ENCODE assay signal across 8 cellular contexts in genomic region chr15:98599911-98600685, GRCh38. TPM values are rescaled to one million over a fixed set of nuclear protein-coding genes. Genes with fewer than 3 reads are reported as not detected.
A peak's percentile ranks its signal among the peaks of the same experiment; 100 is the strongest.
DNase-seq lines count a peak whose midpoint lies in the region; ATAC-seq and TF ChIP-seq lines count a peak whose summit lies in the region.

No MANE protein-coding gene starts in this region.

- no peak for TF ChIP-seq EP300 in tibial nerve (IDR thresholded peaks at IDR 0.05)

- intact Hi-C loops in Right ventricle myocardium inferior (cut with DNase I), result no loop called here
- intact Hi-C loops in cardiac septum (cut with DNase I), result no loop called here

- TF ChIP-seq POLR2A in tibial nerve (IDR thresholded peaks at IDR 0.05), result no peak

- H3K4me1 ChIP-seq in tibial nerve, result peaks cover 0 to 13% (median 0%) of the 10 kb centered on the region in 4 donors

- H3K27me3 Mint-ChIP-seq in activated CD4-positive, alpha-beta T cell treated with anti-CD3 and anti-CD28 coated beads, Interleukin-2, amount 10 ng/mL, durations not matched to agents 7 days and 5 days, result peaks cover 2% of the 10 kb centered on the region
- H3K27me3 Mint-ChIP-seq in natural killer cell treated with Interleukin-12 subunit alpha and Interleukin-12 subunit beta and Interleukin-15 and Interleukin-18, amount 100 ng/mL, for 72 hours, result peaks cover 13 to 26% of the 10 kb centered on the region in 2 donors

- peaks cover 3% of the 10 kb centered on the region for H3K9me3 Mint-ChIP-seq in activated CD4-positive, alpha-beta T cell treated with anti-CD3 and anti-CD28 coated beads, Interleukin-2, amount 10 ng/mL, durations not matched to agents 7 days and 5 days
- no peaks in the 10 kb centered on the region for H3K9me3 Mint-ChIP-seq in natural killer cell treated with Interleukin-12 subunit alpha and Interleukin-12 subunit beta and Interleukin-15 and Interleukin-18, amount 100 ng/mL, for 72 hours

- peaks cover 2% of the 10 kb centered on the region for H3K36me3 Mint-ChIP-seq in activated CD4-positive, alpha-beta T cell treated with anti-CD3 and anti-CD28 coated beads, Interleukin-2, amount 10 ng/mL, durations not matched to agents 7 days and 5 days (ENCODE audit: low read depth)
- H3K36me3 Mint-ChIP-seq in natural killer cell treated with Interleukin-12 subunit alpha and Interleukin-12 subunit beta and Interleukin-15 and Interleukin-18, amount 100 ng/mL, for 72 hours, result no peaks in the 10 kb centered on the region

- H3K4me3 ChIP-seq in epithelial cell of proximal tubule (ENCODE audit: low read depth, low read length) (peak overlapping the region; percentile 69), tibial nerve (peak overlapping the region; percentile 19 to 52 (median 38))

- no peaks in the 10 kb centered on the region for H3K36me3 ChIP-seq in tibial nerve

- H3K27me3 ChIP-seq in tibial nerve, result no peaks in the 10 kb centered on the region

- no peaks in the 10 kb centered on the region for H3K9me3 ChIP-seq in tibial nerve

- peak overlapping the region; percentile 98 for H3K27ac Mint-ChIP-seq in activated CD4-positive, alpha-beta T cell treated with anti-CD3 and anti-CD28 coated beads, Interleukin-2, amount 10 ng/mL, durations not matched to agents 7 days and 5 days
- H3K27ac Mint-ChIP-seq in natural killer cell treated with Interleukin-12 subunit alpha and Interleukin-12 subunit beta and Interleukin-15 and Interleukin-18, amount 100 ng/mL, for 72 hours, result peak overlapping the region in 1 of 2 donors; percentile 65

- peak overlapping the region; percentile 83 for H3K4me3 Mint-ChIP-seq in activated CD4-positive, alpha-beta T cell treated with anti-CD3 and anti-CD28 coated beads, Interleukin-2, amount 10 ng/mL, durations not matched to agents 7 days and 5 days
- H3K4me3 Mint-ChIP-seq in natural killer cell treated with Interleukin-12 subunit alpha and Interleukin-12 subunit beta and Interleukin-15 and Interleukin-18, amount 100 ng/mL, for 72 hours, result peak overlapping the region; percentile 86

- peaks cover 44% of the 10 kb centered on the region for H3K4me1 Mint-ChIP-seq in activated CD4-positive, alpha-beta T cell treated with anti-CD3 and anti-CD28 coated beads, Interleukin-2, amount 10 ng/mL, durations not matched to agents 7 days and 5 days
- H3K4me1 Mint-ChIP-seq in natural killer cell treated with Interleukin-12 subunit alpha and Interleukin-12 subunit beta and Interleukin-15 and Interleukin-18, amount 100 ng/mL, for 72 hours (ENCODE audit: low read depth in 2 of 2), result peaks cover 7 to 10% of the 10 kb centered on the region in 2 donors

- ATAC-seq in Right ventricle myocardium inferior, result peak; percentile 73
- peak; percentile 85 for ATAC-seq in HG03097 (IDR thresholded peaks at IDR 0.05; ENCODE audit: low FRiP score, unreplicated experiment)
- ATAC-seq in natural killer cell treated with Interleukin-12 subunit alpha and Interleukin-12 subunit beta and Interleukin-15 and Interleukin-18, amount 100 ng/mL, for 72 hours, result peak; percentile 72 to 75

- POLR2A ChIA-PET in activated CD4-positive, alpha-beta T cell treated with anti-CD3 and anti-CD28 coated beads, Interleukin-2, amount 10 ng/mL, durations not matched to agents 7 days and 5 days (lab: Charles Lee), result interaction anchor here (0.6 kb wide), 1 partner anchor 1717 kb away, joined by 3 read pairs; no protein-coding TSS in a partner anchor

- TF ChIP-seq CTCF in epithelial cell of proximal tubule (conservative IDR thresholded peaks at IDR 0.05; ENCODE audit: low read depth, low read length), result no peak
- no peak for TF ChIP-seq CTCF in tibial nerve (IDR thresholded peaks at IDR 0.05)

- CTCF ChIA-PET in activated CD4-positive, alpha-beta T cell treated with anti-CD3 and anti-CD28 coated beads, Interleukin-2, amount 10 ng/mL, durations not matched to agents 7 days and 5 days (lab: Charles Lee), result interaction anchor here (1.0 kb wide), 1 partner anchor 44 kb away, joined by 3 read pairs; no protein-coding TSS in a partner anchor

- WGBS in tibial nerve, 2 donors, result 4 to 6% methylated on average over 15 of the region's 15 CpGs

- H3K27ac ChIP-seq in tibial nerve, result peak overlapping the region in 3 of 4 donors; percentile 32 to 61 (median 40)

- DNase-seq in Right ventricle myocardium inferior (ENCODE audit: missing footprints), result no peak
- DNase-seq in cardiac septum (ENCODE audit: low spot score), result no peak
- peak; percentile 65 for DNase-seq in activated CD4-positive, alpha-beta T cell treated with anti-CD3 and anti-CD28 coated beads, Interleukin-2, amount 10 ng/mL, durations not matched to agents 7 days and 5 days
- DNase-seq in epithelial cell of proximal tubule (ENCODE audit: low read depth), result no peak
- DNase-seq in natural killer cell treated with Interleukin-12 subunit alpha and Interleukin-12 subunit beta and Interleukin-15 and Interleukin-18, amount 100 ng/mL, for 72 hours (ENCODE audit: low spot score), result no peak
- peak in 1 of 2 donors; percentile 34 for DNase-seq in tibial nerve (ENCODE audit: low spot score in 2 of 2)
- no peak for DNase-seq in effector CD4-positive, alpha-beta T cell

RNA-seq across cellular contexts. Expression of gene IGF1R, which starts 48.2 kb away (rescaled TPM):
- 26.3 TPM for total RNA-seq in Right ventricle myocardium inferior
- 57.2 TPM for total RNA-seq in cardiac septum
- 10 to 100 TPM; 18.8 to 24.8 TPM for total RNA-seq in activated CD4-positive, alpha-beta T cell treated with anti-CD3 and anti-CD28 coated beads, Interleukin-2, amount 10 ng/mL, durations not matched to agents 7 days and 5 days
- 14.5 and 29.9 TPM in 2 replicates for total RNA-seq in epithelial cell of proximal tubule
- total RNA-seq in natural killer cell treated with Interleukin-12 subunit alpha and Interleukin-12 subunit beta and Interleukin-15 and Interleukin-18, amount 100 ng/mL, for 72 hours, result 10 to 100 TPM; 10.3 to 12.6 TPM
- 100 to 1,000 TPM in 2 of 4 donors, 10 to 100 TPM in 2; 82.5 to 164 (median 111) TPM for total RNA-seq in tibial nerve
